9 cellular contexts compared by ENCODE assay signal in genomic region chr1:61080408-61081134, GRCh38. TPM values are rescaled to one million over a fixed set of nuclear protein-coding genes. Genes with fewer than 3 reads are reported as not detected.
A peak's percentile ranks its signal among the peaks of the same experiment; 100 is the strongest.
DNase-seq lines count a peak whose midpoint lies in the region; ATAC-seq and TF ChIP-seq lines count a peak whose summit lies in the region.
"Had no signal": no experiment of that assay in that cellular context is flagged by ENCODE, and none has a peak within 500 bp of the region (broad histone marks: within the 10 kb centered on the region; RNA-seq: fewer than 3 reads in every experiment).

No MANE protein-coding gene starts in this region.

- H3K27me3 Mint-ChIP-seq in MCF 10A (ENCODE audit: insufficient read depth, unreplicated experiment) = no peaks in the 10 kb centered on the region
- no peaks in the 10 kb centered on the region for H3K27me3 Mint-ChIP-seq in mesothelial cell of epicardium (ENCODE audit: low read depth)

- DNase-seq in HFF-Myc (ENCODE audit: extremely low read depth, low read depth) = no peak
- peak; percentile 30 for DNase-seq in MCF 10A (ENCODE audit: unreplicated experiment)
- no peak for DNase-seq in mesothelial cell of epicardium (ENCODE audit: low spot score in 2 of 2, unreplicated experiment in 2 of 2)
- DNase-seq in WERI-Rb-1 = no peak
- DNase-seq in SKM-1 (lab: John Stamatoyannopoulos, UW; ENCODE audit: unreplicated experiment) = no peak
- no peak for DNase-seq in OCI-M2 (lab: John Stamatoyannopoulos, UW; ENCODE audit: unreplicated experiment)
- DNase-seq: effector memory CD4-positive, alpha-beta T cell had no signal

- H3K4me3 Mint-ChIP-seq in MCF 10A (ENCODE audit: unreplicated experiment) (peak overlapping the region; percentile 88), mesothelial cell of epicardium (peak overlapping the region; percentile 80)

- TF ChIP-seq CTCF in 22Rv1 (IDR thresholded peaks at IDR 0.05) = no peak
- no peak for TF ChIP-seq CTCF in HFF-Myc (IDR thresholded peaks at IDR 0.05; ENCODE audit: low read depth, low read length, missing control alignments)
- no peak for TF ChIP-seq CTCF in MCF 10A (IDR thresholded peaks at IDR 0.05; ENCODE audit: unreplicated experiment)
- no peak for TF ChIP-seq CTCF in mesothelial cell of epicardium (IDR thresholded peaks at IDR 0.05; ENCODE audit: unreplicated experiment)
- no peak for TF ChIP-seq CTCF in WERI-Rb-1 (IDR thresholded peaks at IDR 0.05; ENCODE audit: low read depth, low read length)

- H3K9me3 ChIP-seq in WERI-Rb-1 (ENCODE audit: severe bottlenecking) = no peaks in the 10 kb centered on the region

- H3K4me3 ChIP-seq in HFF-Myc (replicated peaks; ENCODE audit: low read depth, low read length) (peak overlapping the region; percentile 85), WERI-Rb-1 (ENCODE audit: low read depth, low read length) (no peak overlapping the region)

- H3K36me3 Mint-ChIP-seq in MCF 10A (ENCODE audit: insufficient read depth, unreplicated experiment) = peaks cover 8% of the 10 kb centered on the region
- no peaks in the 10 kb centered on the region for H3K36me3 Mint-ChIP-seq in mesothelial cell of epicardium

- ATAC-seq in HG03095 (IDR thresholded peaks at IDR 0.05; ENCODE audit: unreplicated experiment) = no peak

- no peaks in the 10 kb centered on the region for H3K9me3 Mint-ChIP-seq in MCF 10A (ENCODE audit: unreplicated experiment)
- H3K9me3 Mint-ChIP-seq in mesothelial cell of epicardium = no peaks in the 10 kb centered on the region

- H3K4me1 Mint-ChIP-seq in MCF 10A (ENCODE audit: insufficient read depth, unreplicated experiment) = peaks cover 42% of the 10 kb centered on the region
- peaks cover 61% of the 10 kb centered on the region for H3K4me1 Mint-ChIP-seq in mesothelial cell of epicardium

- CTCF ChIA-PET in MCF 10A (lab: Yijun Ruan, JAX) = interaction anchor here (0.6 to 6.2 kb wide), 13 partner anchors 23 to 1244 kb away, joined by 3 to 77 read pairs (median 4); no protein-coding TSS in a partner anchor

- H3K27me3 ChIP-seq in WERI-Rb-1 (ENCODE audit: insufficient read depth, low read depth, severe bottlenecking) = peaks cover 27% of the 10 kb centered on the region

- intact Hi-C loops in MCF 10A (cut with micrococcal nuclease) = loop anchor here (1.0 to 10.0 kb wide), 3 partner anchors 22 to 144 kb away; no protein-coding TSS in a partner anchor

- POLR2A ChIA-PET in MCF 10A (lab: Yijun Ruan, JAX) = interaction anchor here (0.6 to 7.5 kb wide), 27 partner anchors 9 to 1329 kb away, joined by 3 to 369 read pairs (median 4); no protein-coding TSS in a partner anchor

- H3K27ac Mint-ChIP-seq in MCF 10A (ENCODE audit: low read depth, unreplicated experiment) = peak overlapping the region; percentile 74
- H3K27ac Mint-ChIP-seq in mesothelial cell of epicardium = peak overlapping the region; percentile 98

- no TSS peak for BruUV-seq in MCF 10A (replicated peaks; lab: Mats Ljungman, UMichigan)

- H3K27ac ChIP-seq in 22Rv1 = peak overlapping the region; percentile 97
- no peak overlapping the region for H3K27ac ChIP-seq in WERI-Rb-1

- H3K36me3 ChIP-seq in WERI-Rb-1 = no peaks in the 10 kb centered on the region

RNA-seq across cellular contexts. Expression of gene NFIA, which starts 1.8 kb away (rescaled TPM):
- 47.4 and 54.8 TPM in 2 replicates for total RNA-seq in MCF 10A (2022)
- total RNA-seq in mesothelial cell of epicardium = 152 to 163 TPM (median 162 TPM) in 3 replicates
